8 cellular contexts compared by ENCODE assay signal in genomic region chr10:50169540-50169939, GRCh38.
DNase-seq lines count a peak whose midpoint lies in the region; ATAC-seq and TF ChIP-seq lines count a peak whose summit lies in the region.
"Not testable (repeated sequence)": the region's sequence is repeated elsewhere in the genome, so short reads cannot be mapped to it uniquely, and the experiment has no call there.

No MANE protein-coding gene starts in this region.

- H3K4me2 ChIP-seq in mammary epithelial cell (ENCODE audit: insufficient read depth, low read depth, low read length): not testable (repeated sequence)

- not testable (repeated sequence) for H4K20me1 ChIP-seq in mammary epithelial cell (ENCODE audit: insufficient read depth, low read length)

- not testable (repeated sequence) for H3K4me3 Mint-ChIP-seq in stimulated activated effector memory CD8-positive, alpha-beta T cell treated with anti-CD3 and anti-CD28 coated beads, Interleukin-12 subunit alpha, Interleukin-12 subunit beta, amount 100 ng/mL, for 72 hours

- ATAC-seq in SK-N-SH treated with all-trans-retinoic acid at 6 μM for 48 hours: peak; percentile 78
- ATAC-seq in stimulated activated effector memory CD8-positive, alpha-beta T cell treated with anti-CD3 and anti-CD28 coated beads, Interleukin-12 subunit alpha, Interleukin-12 subunit beta, amount 100 ng/mL, for 72 hours: peak; percentile 42

- H3K4me1 ChIP-seq in mammary epithelial cell (ENCODE audit: insufficient read depth, low read length): not testable (repeated sequence)

- H3K79me2 ChIP-seq in mammary epithelial cell (ENCODE audit: insufficient read depth, low read length): not testable (repeated sequence)

- H3K36me3 Mint-ChIP-seq in stimulated activated effector memory CD8-positive, alpha-beta T cell treated with anti-CD3 and anti-CD28 coated beads, Interleukin-12 subunit alpha, Interleukin-12 subunit beta, amount 100 ng/mL, for 72 hours: not testable (repeated sequence)

- not testable (repeated sequence) for H3K4me3 ChIP-seq in mammary epithelial cell (replicated peaks in 1 of 3; ENCODE audit: insufficient read depth in 1 of 3, low read depth in 2 of 3, low read length in 3 of 3); fibroblast of mammary gland (ENCODE audit: control insufficient read depth, low read depth, low read length)

- H3K4me1 Mint-ChIP-seq in stimulated activated effector memory CD8-positive, alpha-beta T cell treated with anti-CD3 and anti-CD28 coated beads, Interleukin-12 subunit alpha, Interleukin-12 subunit beta, amount 100 ng/mL, for 72 hours: not testable (repeated sequence)

- not testable (repeated sequence) for TF ChIP-seq CTCF in mammary epithelial cell (conservative IDR thresholded peaks at IDR 0.05 in 1 of 2, IDR thresholded peaks at IDR 0.05 in 1 of 2; ENCODE audit: extremely low read depth in 1 of 2, insufficient read depth in 1 of 2, low read depth in 1 of 2, low read length in 2 of 2); fibroblast of mammary gland (conservative IDR thresholded peaks at IDR 0.05; ENCODE audit: control insufficient read depth, insufficient read depth, low read depth, low read length)

- H3K9ac ChIP-seq in mammary epithelial cell (ENCODE audit: insufficient read depth, low read length): not testable (repeated sequence)

- WGBS in mammary epithelial cell (ENCODE audit: low coverage, missing lambda C conversion rate): 10% methylated on average over 1 of the region's 1 CpG

- not testable (repeated sequence) for H3K27ac ChIP-seq in mammary epithelial cell (ENCODE audit: insufficient read depth, low read depth, low read length)

- not testable (repeated sequence) for BruUV-seq in mammary epithelial cell (replicated peaks; lab: Mats Ljungman, UMichigan)

- CTCF ChIA-PET in mammary epithelial cell (lab: Charles Lee; ENCODE audit: low non-redundant PET): not testable (repeated sequence)

- dilution Hi-C loops in mammary epithelial cell (cut with HindIII; ENCODE audit: low sequenced_read_pairs): not testable (repeated sequence)

- not testable (repeated sequence) for H3K9me3 ChIP-seq in mammary epithelial cell (replicated peaks; ENCODE audit: insufficient read depth, low read length)

- not testable (repeated sequence) for H3K36me3 ChIP-seq in mammary epithelial cell (ENCODE audit: insufficient read depth, low read length)

- intact Hi-C loops in mammary epithelial cell (cut with micrococcal nuclease): not testable (repeated sequence)

- H3K27ac Mint-ChIP-seq in stimulated activated effector memory CD8-positive, alpha-beta T cell treated with anti-CD3 and anti-CD28 coated beads, Interleukin-12 subunit alpha, Interleukin-12 subunit beta, amount 100 ng/mL, for 72 hours: not testable (repeated sequence)

- not testable (repeated sequence) for H3K27me3 ChIP-seq in mammary epithelial cell (ENCODE audit: insufficient read depth, low read length)

- H3K9me3 Mint-ChIP-seq in stimulated activated effector memory CD8-positive, alpha-beta T cell treated with anti-CD3 and anti-CD28 coated beads, Interleukin-12 subunit alpha, Interleukin-12 subunit beta, amount 100 ng/mL, for 72 hours: not testable (repeated sequence)

- DNase-seq in AG08396 (ENCODE audit: low spot score) (peak; percentile 12), ELR (ENCODE audit: low read depth) (peak; percentile 76), HT-29 (ENCODE audit: low spot score) (peak; percentile 15), mammary epithelial cell (peak; percentile 55), fibroblast of mammary gland (ENCODE audit: low read depth) (peak; percentile 91), kidney tubule cell (ENCODE audit: low spot score) (peak; percentile 69)
- DNase-seq in stimulated activated effector memory CD8-positive, alpha-beta T cell treated with anti-CD3 and anti-CD28 coated beads, Interleukin-12 subunit alpha, Interleukin-12 subunit beta, amount 100 ng/mL, for 72 hours (ENCODE audit: low spot score in 2 of 2): not testable (repeated sequence)

- not testable (repeated sequence) for H2AFZ ChIP-seq in mammary epithelial cell (ENCODE audit: low read depth, low read length)

- in situ Hi-C loops in mammary epithelial cell (cut with MboI; ENCODE audit: low sequenced_read_pairs in 2 of 2): not testable (repeated sequence)
